26 cellular contexts compared by ENCODE assay signal in genomic region chr2:109208951-109209335, GRCh38.
DNase-seq lines count a peak whose midpoint lies in the region; ATAC-seq, FAIRE-seq and TF ChIP-seq lines count a peak whose summit lies in the region.
"Had no signal": no experiment of that assay in that cellular context is flagged by ENCODE, and none has a peak within 500 bp of the region (broad histone marks: within the 10 kb centered on the region; RNA-seq: fewer than 3 reads in every experiment).

No MANE protein-coding gene starts in this region.

- peak overlapping the region in 1 of 2 experiments; percentile 60; a peak in 2 of 6 replicates for H3K27ac ChIP-seq in A549
- H3K27ac ChIP-seq in HCT116 (ENCODE audit: low read depth, low read length), result no peak overlapping the region
- H3K27ac ChIP-seq in osteoblast (ENCODE audit: low read depth, low read length), result peak overlapping the region; percentile 47
- no peak overlapping the region for H3K27ac ChIP-seq in CD4-positive, alpha-beta T cell (ENCODE audit: low read depth, low read length)
- H3K27ac ChIP-seq: ovary, suprapubic skin had no signal

- no peak overlapping the region for H3K9ac ChIP-seq in HCT116 (ENCODE audit: low read length)

- H4K20me1 ChIP-seq in HCT116 (ENCODE audit: insufficient read depth) (no peaks in the 10 kb centered on the region), osteoblast (ENCODE audit: insufficient read depth, low read length) (peaks cover 52% of the 10 kb centered on the region)

- TF ChIP-seq CTCF in A549 (IDR thresholded peaks at IDR 0.05) (no peak), HCT116 (IDR thresholded peaks at IDR 0.05 in 2 of 3, conservative IDR thresholded peaks at IDR 0.05 in 1 of 3; ENCODE audit: borderline replicate concordance in 1 of 3, insufficient read depth in 1 of 3, low read depth in 2 of 3, low read length in 2 of 3) (no peak), brain (conservative IDR thresholded peaks at IDR 0.05) (no peak), osteoblast (IDR thresholded peaks at IDR 0.05; ENCODE audit: extremely low read depth, low read depth, low read length) (no peak)
- no peak for TF ChIP-seq CTCF in CD4-positive, alpha-beta T cell (IDR thresholded peaks at IDR 0.05)

- POLR2A ChIA-PET in A549 (lab: Yijun Ruan, JAX), result no interaction called here
- POLR2A ChIA-PET in HCT116 (lab: Charles Lee), result no interaction called here
- POLR2A ChIA-PET in CD4-positive, alpha-beta T cell (lab: Charles Lee), result no interaction called here
- POLR2A ChIA-PET in HEK293T (lab: Yijun Ruan, JAX), result no interaction called here

- RAD21 ChIA-PET in HCT116 (lab: Charles Lee; ENCODE audit: low non-redundant PET in 1 of 2, low total read pairs in 2 of 2, uncharacterized antibody in 2 of 2, unreplicated experiment in 2 of 2), result no interaction called here

- CTCF ChIA-PET in A549 (lab: Yijun Ruan, JAX) (no interaction called here), HCT116 (lab: Charles Lee) (interaction anchor here (1.1 kb wide), 1 partner anchor 81 kb away, joined by 3 read pairs; no protein-coding TSS in a partner anchor), HEK293T (lab: Yijun Ruan, JAX) (no interaction called here)
- CTCF ChIA-PET in CD4-positive, alpha-beta T cell (lab: Charles Lee), result interaction anchor here (1.4 kb wide), 1 partner anchor 14 kb away, joined by 3 read pairs; no protein-coding TSS in a partner anchor

- H3K27me3 Mint-ChIP-seq in brain, result no peaks in the 10 kb centered on the region
- peaks cover 52% of the 10 kb centered on the region for H3K27me3 Mint-ChIP-seq in CD4-positive, alpha-beta T cell

- H3K27ac Mint-ChIP-seq in brain, result peak overlapping the region in 3 of 5 experiments; percentile 13 to 95 (median 93)
- no peak overlapping the region for H3K27ac Mint-ChIP-seq in CD4-positive, alpha-beta T cell
- H3K27ac Mint-ChIP-seq: activated CD4-positive, alpha-beta memory T cell treated with anti-CD3 and anti-CD28 coated beads, Interleukin-2, amount 10 ng/mL, durations not matched to agents 7 days and 5 days; activated T-cell treated with anti-CD3 and anti-CD28 coated beads, Interleukin-2, amount 50 U/mL, for 24 hours; CD8-positive, alpha-beta T cell; stimulated activated effector memory CD8-positive, alpha-beta T cell treated with anti-CD3 and anti-CD28 coated beads, Interleukin-12 subunit alpha, Interleukin-12 subunit beta, amount 100 ng/mL, for 72 hours had no signal

- ATAC-seq in A549, result no peak
- no peak for ATAC-seq in HCT116
- ATAC-seq in CD4-positive, alpha-beta T cell (ENCODE audit: poor library complexity), result no peak
- ATAC-seq: activated CD4-positive, CD25-positive, alpha-beta regulatory T cell treated with anti-CD3 and anti-CD28 coated beads, Interleukin-2, amount 50 U/mL, for 24 hours; CD8-positive, alpha-beta T cell; stimulated activated effector memory CD8-positive, alpha-beta T cell treated with anti-CD3 and anti-CD28 coated beads, Interleukin-12 subunit alpha, Interleukin-12 subunit beta, amount 100 ng/mL, for 72 hours had no signal

- H3K4me1 ChIP-seq in A549, result peaks cover 11% of the 10 kb centered on the region
- peaks cover 12 to 18% of the 10 kb centered on the region in 2 experiments; a peak in 3 of 4 replicates for H3K4me1 ChIP-seq in HCT116 (ENCODE audit: control insufficient read depth in 1 of 2, insufficient read depth in 2 of 2, low read length in 2 of 2)
- H3K4me1 ChIP-seq in osteoblast (ENCODE audit: insufficient read depth, low read length), result peaks cover 34% of the 10 kb centered on the region

- no peaks in the 10 kb centered on the region for H3K36me3 ChIP-seq in HCT116 (ENCODE audit: control insufficient read depth in 1 of 2, insufficient read depth in 2 of 2, low read length in 2 of 2)
- H3K36me3 ChIP-seq in osteoblast (ENCODE audit: insufficient read depth, low read length), result no peaks in the 10 kb centered on the region
- H3K36me3 ChIP-seq: MG63, ovary, suprapubic skin had no signal

- peak overlapping the region; percentile 40; the same call in 2 of the 3 replicates for H3K4me2 ChIP-seq in A549
- H3K4me2 ChIP-seq in HCT116 (ENCODE audit: low read length), result peak overlapping the region; percentile 61
- H3K4me2 ChIP-seq in osteoblast (ENCODE audit: insufficient read depth, low read length), result peak overlapping the region; percentile 43

- H3K9me3 ChIP-seq in A549, result no peaks in the 10 kb centered on the region
- H3K9me3 ChIP-seq in HCT116 (ENCODE audit: control insufficient read depth in 1 of 2, insufficient read depth in 1 of 2, low read depth in 1 of 2, low read length in 2 of 2), result no peaks in the 10 kb centered on the region
- H3K9me3 ChIP-seq in osteoblast (ENCODE audit: low read depth, low read length), result no peaks in the 10 kb centered on the region
- peaks cover 5% of the 10 kb centered on the region for H3K9me3 ChIP-seq in CD4-positive, alpha-beta T cell (ENCODE audit: control insufficient read depth, low read length)
- H3K9me3 ChIP-seq: ovary, suprapubic skin had no signal

- intact Hi-C loops in HCT116 (cut with micrococcal nuclease), result loop anchor here (10.0 kb wide), 1 partner anchor 354 kb away; no protein-coding TSS in a partner anchor
- intact Hi-C loops in CD4-positive, alpha-beta T cell (cut with DNase I, micrococcal nuclease), result no loop called here

- H3K9me2 ChIP-seq in HCT116 (ENCODE audit: insufficient read depth), result no peaks in the 10 kb centered on the region

- TF ChIP-seq RAD21 in A549 (conservative IDR thresholded peaks at IDR 0.05 in 1 of 2, IDR thresholded peaks at IDR 0.05 in 1 of 2), result no peak
- no peak for TF ChIP-seq RAD21 in HCT116 (IDR thresholded peaks at IDR 0.05; ENCODE audit: low read depth)

- H3K4me3 Mint-ChIP-seq in brain, result no peak overlapping the region
- H3K4me3 Mint-ChIP-seq in CD4-positive, alpha-beta T cell, result no peak overlapping the region
- H3K4me3 Mint-ChIP-seq: activated CD4-positive, alpha-beta memory T cell treated with anti-CD3 and anti-CD28 coated beads, Interleukin-2, amount 10 ng/mL, durations not matched to agents 7 days and 5 days; activated T-cell treated with anti-CD3 and anti-CD28 coated beads, Interleukin-2, amount 50 U/mL, for 24 hours; CD8-positive, alpha-beta T cell; stimulated activated effector memory CD8-positive, alpha-beta T cell treated with anti-CD3 and anti-CD28 coated beads, Interleukin-12 subunit alpha, Interleukin-12 subunit beta, amount 100 ng/mL, for 72 hours had no signal

- FAIRE-seq in A549 (lab: Jason Lieb, UNC), result no peak
- FAIRE-seq: frontal cortex, GM18507 had no signal

- no TSS peak for BruUV-seq in HCT116 (replicated peaks; lab: Mats Ljungman, UMichigan)

- H3K36me3 Mint-ChIP-seq in brain, result no peaks in the 10 kb centered on the region
- no peaks in the 10 kb centered on the region for H3K36me3 Mint-ChIP-seq in CD4-positive, alpha-beta T cell (ENCODE audit: low read depth)
- H3K36me3 Mint-ChIP-seq: CD8-positive, alpha-beta T cell had no signal

- H3K4me3 ChIP-seq in A549, result no peak overlapping the region
- H3K4me3 ChIP-seq in HCT116 (replicated peaks in 1 of 2; ENCODE audit: low read depth in 1 of 2, low read length in 2 of 2), result no peak overlapping the region
- no peak overlapping the region for H3K4me3 ChIP-seq in osteoblast (ENCODE audit: insufficient read depth, low read length)
- H3K4me3 ChIP-seq: MG63, ovary, suprapubic skin had no signal

- TF ChIP-seq POLR2A in A549 (IDR thresholded peaks at IDR 0.05; ENCODE audit: low read length) (no peak), HCT116 (IDR thresholded peaks at IDR 0.05; ENCODE audit: borderline replicate concordance, extremely low read depth, insufficient read depth, insufficient read length) (no peak)

- peak overlapping the region; percentile 35 for H2AFZ ChIP-seq in HCT116 (ENCODE audit: low read depth, low read length, poor library complexity, severe bottlenecking)
- no peak overlapping the region for H2AFZ ChIP-seq in osteoblast (ENCODE audit: low read length)

- no peaks in the 10 kb centered on the region; the same call in 1 of the 2 replicates for H3K27me3 ChIP-seq in HCT116 (ENCODE audit: insufficient read depth, low read length)
- H3K27me3 ChIP-seq in osteoblast (ENCODE audit: insufficient read depth, low read length), result no peaks in the 10 kb centered on the region
- peaks cover 21% of the 10 kb centered on the region for H3K27me3 ChIP-seq in CD4-positive, alpha-beta T cell (ENCODE audit: control insufficient read depth, insufficient read depth, low read length)
- H3K27me3 ChIP-seq: MG63, ovary, suprapubic skin had no signal

- DNase-seq in A549 (ENCODE audit: low read depth in 1 of 2, low spot score in 1 of 2) (no peak), HCT116 (ENCODE audit: low read depth, low spot score) (no peak), osteoblast (ENCODE audit: insufficient read length, low spot score, missing footprints) (no peak), cerebellar nuclear complex (lab: John Stamatoyannopoulos, UW) (no peak), NCI-H146 (lab: John Stamatoyannopoulos, UW) (no peak), HEK293T (ENCODE audit: extremely low spot score) (no peak)
- no peak for DNase-seq in CD4-positive, alpha-beta T cell
- DNase-seq: activated CD4-positive, alpha-beta memory T cell treated with anti-CD3 and anti-CD28 coated beads, Interleukin-2, amount 10 ng/mL, durations not matched to agents 7 days and 5 days; activated naive CD4-positive, alpha-beta T cell treated with Interleukin-2 at 50 U/mL for 16 hours; activated T-cell treated with anti-CD3 and anti-CD28 coated beads, Interleukin-2, amount 50 U/mL, for 24 hours; erythroblast; GDM1; H7; NCI-H1436; NCI-H524; ovary; RPMI8226; stimulated activated CD4-positive, alpha-beta T cell treated with anti-CD3 and anti-CD28 coated beads, Interleukin-1b, Interleukin-23, amount 100 ng/mL, for 48 hours had no signal

- TF ChIP-seq EP300 in A549 (IDR thresholded peaks at IDR 0.05), result no peak

- H3K79me2 ChIP-seq in HCT116 (ENCODE audit: insufficient read depth, low read length) (no peaks in the 10 kb centered on the region), osteoblast (ENCODE audit: insufficient read depth, low read length) (peaks cover 57% of the 10 kb centered on the region)

- WGBS in A549 (ENCODE audit: missing lambda C conversion rate), result 36% methylated on average over 6 of the region's 6 CpGs

- peaks cover 0 to 5% (median 0%) of the 10 kb centered on the region in 5 experiments for H3K9me3 Mint-ChIP-seq in brain
- no peaks in the 10 kb centered on the region for H3K9me3 Mint-ChIP-seq in CD4-positive, alpha-beta T cell
- H3K9me3 Mint-ChIP-seq: activated CD4-positive, alpha-beta memory T cell treated with anti-CD3 and anti-CD28 coated beads, Interleukin-2, amount 10 ng/mL, durations not matched to agents 7 days and 5 days; stimulated activated effector memory CD8-positive, alpha-beta T cell treated with anti-CD3 and anti-CD28 coated beads, Interleukin-12 subunit alpha, Interleukin-12 subunit beta, amount 100 ng/mL, for 72 hours had no signal

- H3K4me1 Mint-ChIP-seq in brain, result peaks cover 86% of the 10 kb centered on the region
- H3K4me1 Mint-ChIP-seq in CD4-positive, alpha-beta T cell (ENCODE audit: low read depth), result peaks cover 29% of the 10 kb centered on the region

TF ChIP-seq in A549, 52 proteins besides CTCF, POLR2A, EP300 and RAD21 (continues in another document):
- no peak for TF ChIP-seq CBX8 (IDR thresholded peaks at IDR 0.05)

TF ChIP-seq in HCT116, 20 proteins besides CTCF, POLR2A, EP300 and RAD21 (continues in another document):
- no peak for TF ChIP-seq EZH2phosphoT487 (IDR thresholded peaks at IDR 0.05; ENCODE audit: borderline replicate concordance)

TF ChIP-seq in HEK293T, 16 proteins besides CTCF, POLR2A, EP300 and RAD21 (continues in another document):
- no peak for TF ChIP-seq NFRKB (IDR thresholded peaks at IDR 0.05)
- TF ChIP-seq SP1 (IDR thresholded peaks at IDR 0.05), result no peak
- TF ChIP-seq HDGF (IDR thresholded peaks at IDR 0.05; ENCODE audit: borderline replicate concordance), result no peak

Comparison
In these comparisons a context has a peak if more than half of its experiments do, and no peak if none do; other contexts are left out.
1. CTCF ChIA-PET loops: an anchor here in HCT116 (1.1 kb wide) and CD4-positive, alpha-beta T cell (1.4 kb wide); none called in A549 and HEK293T.